In the genomic region with DNA sequence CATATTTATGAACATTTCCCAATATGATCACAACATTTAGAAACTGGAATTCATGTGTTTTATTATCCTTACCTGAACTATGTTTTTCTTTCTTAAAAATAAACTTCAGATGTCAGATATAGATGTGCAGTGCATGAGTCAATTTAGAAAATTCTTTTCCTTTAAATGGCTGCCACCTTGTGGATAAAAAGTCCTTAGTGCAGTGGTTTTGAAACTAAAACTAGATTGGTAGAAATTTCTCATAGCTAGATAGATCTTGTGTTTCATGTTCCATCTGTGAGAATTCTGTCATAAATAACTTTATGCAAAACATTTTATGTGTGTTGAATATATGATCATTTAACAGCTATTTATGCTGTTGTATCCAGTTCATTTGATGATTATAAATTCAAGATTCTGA, we compare ENCODE assay signal across 8 cellular contexts.
DNase-seq lines count a peak whose midpoint lies in the region; ATAC-seq and TF ChIP-seq lines count a peak whose summit lies in the region.

No MANE protein-coding gene starts in this region.

- peak; percentile 89 for TF ChIP-seq CTCF in chondrocyte (IDR thresholded peaks at IDR 0.05)

- H3K4me3 Mint-ChIP-seq in chondrocyte (ENCODE audit: unreplicated experiment), result no peak overlapping the region
- no peak overlapping the region for H3K4me3 Mint-ChIP-seq in activated naive CD4-positive, alpha-beta T cell treated with anti-CD3 and anti-CD28 coated beads, Interleukin-2, amount 10 ng/mL, durations not matched to agents 7 days and 5 days

- peaks cover 7% of the 10 kb centered on the region for H3K4me1 Mint-ChIP-seq in chondrocyte (ENCODE audit: low read depth)
- H3K4me1 Mint-ChIP-seq in activated naive CD4-positive, alpha-beta T cell treated with anti-CD3 and anti-CD28 coated beads, Interleukin-2, amount 10 ng/mL, durations not matched to agents 7 days and 5 days, result no peaks in the 10 kb centered on the region

- CTCF ChIA-PET in activated naive CD4-positive, alpha-beta T cell treated with anti-CD3 and anti-CD28 coated beads, Interleukin-2, amount 10 ng/mL, durations not matched to agents 7 days and 5 days (lab: Charles Lee), result interaction anchor here (0.6 to 5.5 kb wide), 12 partner anchors 9 to 591 kb away, joined by 3 to 36 read pairs (median 4); a partner anchor contains a TSS

- H3K27ac Mint-ChIP-seq in chondrocyte (ENCODE audit: unreplicated experiment), result no peak overlapping the region
- H3K27ac Mint-ChIP-seq in activated naive CD4-positive, alpha-beta T cell treated with anti-CD3 and anti-CD28 coated beads, Interleukin-2, amount 10 ng/mL, durations not matched to agents 7 days and 5 days, result no peak overlapping the region

- H3K27me3 Mint-ChIP-seq in chondrocyte (ENCODE audit: low read depth), result peaks cover 58% of the 10 kb centered on the region
- H3K27me3 Mint-ChIP-seq in activated naive CD4-positive, alpha-beta T cell treated with anti-CD3 and anti-CD28 coated beads, Interleukin-2, amount 10 ng/mL, durations not matched to agents 7 days and 5 days, result no peaks in the 10 kb centered on the region

- ATAC-seq in GM19328 (IDR thresholded peaks at IDR 0.05; ENCODE audit: unreplicated experiment), result peak; percentile 91
- ATAC-seq in HG03139 (IDR thresholded peaks at IDR 0.05; ENCODE audit: unreplicated experiment), result peak; percentile 80

- DNase-seq in DMS53 treated with DMSO at 0.1 percent for 48 hours (lab: John Stamatoyannopoulos, UW; ENCODE audit: unreplicated experiment) (peak; percentile 24), NCI-H69 (lab: John Stamatoyannopoulos, UW) (peak; percentile 73), chondrocyte (ENCODE audit: low spot score) (no peak), midbrain (lab: John Stamatoyannopoulos, UW) (peak; percentile 66), activated gamma-delta T cell (lab: John Stamatoyannopoulos, UW) (no peak)
- DNase-seq in activated naive CD4-positive, alpha-beta T cell treated with anti-CD3 and anti-CD28 coated beads, Interleukin-2, amount 10 ng/mL, durations not matched to agents 7 days and 5 days, result no peak

- no peaks in the 10 kb centered on the region for H3K9me3 Mint-ChIP-seq in chondrocyte (ENCODE audit: low read depth)
- H3K9me3 Mint-ChIP-seq in activated naive CD4-positive, alpha-beta T cell treated with anti-CD3 and anti-CD28 coated beads, Interleukin-2, amount 10 ng/mL, durations not matched to agents 7 days and 5 days, result no peaks in the 10 kb centered on the region

- H3K36me3 Mint-ChIP-seq in chondrocyte (ENCODE audit: low read depth), result peaks cover 2% of the 10 kb centered on the region
- H3K36me3 Mint-ChIP-seq in activated naive CD4-positive, alpha-beta T cell treated with anti-CD3 and anti-CD28 coated beads, Interleukin-2, amount 10 ng/mL, durations not matched to agents 7 days and 5 days, result no peaks in the 10 kb centered on the region

Comparison
In these comparisons a context has a peak if more than half of its experiments do, and no peak if none do; other contexts are left out.
1. DNase-seq: peak in DMS53 treated with DMSO at 0.1 percent for 48 hours (single experiment), NCI-H69 (single experiment) and midbrain (single experiment); none in chondrocyte (single experiment), activated naive CD4-positive, alpha-beta T cell treated with anti-CD3 and anti-CD28 coated beads, Interleukin-2, amount 10 ng/mL, durations not matched to agents 7 days and 5 days (single experiment) and activated gamma-delta T cell (single experiment).